8 cellular contexts compared by ENCODE assay signal in genomic region chr2:84458436-84459027, GRCh38. TPM values are rescaled to one million over a fixed set of nuclear protein-coding genes. Genes with fewer than 3 reads are reported as not detected.
DNase-seq lines count a peak whose midpoint lies in the region; ATAC-seq and TF ChIP-seq lines count a peak whose summit lies in the region.

No MANE protein-coding gene starts in this region.

- H4K20me1 ChIP-seq in DOHH2 (ENCODE audit: control insufficient read depth, insufficient read depth, low read depth, low read length): no peaks in the 10 kb centered on the region; the same call in 1 of the 2 replicates

- no peak for TF ChIP-seq POLR2A in gastroesophageal sphincter (IDR thresholded peaks at IDR 0.05)

- H3K27me3 ChIP-seq in DOHH2 (ENCODE audit: control insufficient read depth, low read length) (no peaks in the 10 kb centered on the region), gastroesophageal sphincter (no peaks in the 10 kb centered on the region)

- no peaks in the 10 kb centered on the region for H3K9me2 ChIP-seq in DOHH2 (replicated peaks; ENCODE audit: control insufficient read depth, low read length)

- peak overlapping the region; percentile 98 for H3K27ac Mint-ChIP-seq in osteocyte (ENCODE audit: unreplicated experiment)

- H3K4me3 Mint-ChIP-seq in activated T-cell treated with anti-CD3 and anti-CD28 coated beads, Interleukin-2, amount 50 U/mL, for 4 hours: peak overlapping the region; percentile 96
- peak overlapping the region; percentile 96 for H3K4me3 Mint-ChIP-seq in osteocyte (ENCODE audit: unreplicated experiment)

- H3K36me3 ChIP-seq in DOHH2 (ENCODE audit: control insufficient read depth, low read length) (peaks cover 8% of the 10 kb centered on the region; the same call in 1 of the 2 replicates), gastroesophageal sphincter (no peaks in the 10 kb centered on the region)

- H3K79me2 ChIP-seq in DOHH2 (ENCODE audit: control insufficient read depth, low read length): peaks cover 70% of the 10 kb centered on the region

- peaks cover 49% of the 10 kb centered on the region for H3K4me1 Mint-ChIP-seq in activated T-cell treated with anti-CD3 and anti-CD28 coated beads, Interleukin-2, amount 50 U/mL, for 4 hours (ENCODE audit: low read depth)
- H3K4me1 Mint-ChIP-seq in osteocyte (ENCODE audit: unreplicated experiment): peaks cover 30% of the 10 kb centered on the region

- no peaks in the 10 kb centered on the region for H3K9me3 Mint-ChIP-seq in activated T-cell treated with anti-CD3 and anti-CD28 coated beads, Interleukin-2, amount 50 U/mL, for 4 hours
- H3K9me3 Mint-ChIP-seq in osteocyte (ENCODE audit: unreplicated experiment): no peaks in the 10 kb centered on the region

- H3K27ac ChIP-seq in DOHH2 (ENCODE audit: low read depth, low read length): peak overlapping the region; percentile 57
- H3K27ac ChIP-seq in gastroesophageal sphincter: peak overlapping the region; percentile 78 to 93 (median 90)

- TF ChIP-seq CTCF in DOHH2 (IDR thresholded peaks at IDR 0.05; ENCODE audit: low read depth, low read length, poor library complexity, severe bottlenecking) (no peak), gastroesophageal sphincter (IDR thresholded peaks at IDR 0.05) (no peak), osteocyte (IDR thresholded peaks at IDR 0.05) (no peak)

- ATAC-seq in GM21381 (IDR thresholded peaks at IDR 0.05; ENCODE audit: unreplicated experiment) (peak; percentile 27), gastroesophageal sphincter (no peak)
- peak; percentile 44 to 49 for ATAC-seq in activated T-cell treated with anti-CD3 and anti-CD28 coated beads, Interleukin-2, amount 50 U/mL, for 4 hours

- no peaks in the 10 kb centered on the region for H3F3A ChIP-seq in DOHH2 (ENCODE audit: control insufficient read depth, insufficient read depth)

- no peaks in the 10 kb centered on the region for H3K27me3 Mint-ChIP-seq in activated T-cell treated with anti-CD3 and anti-CD28 coated beads, Interleukin-2, amount 50 U/mL, for 4 hours (ENCODE audit: low read depth)
- peaks cover under 1% of the 10 kb centered on the region for H3K27me3 Mint-ChIP-seq in osteocyte (ENCODE audit: unreplicated experiment)

- peaks cover 5% of the 10 kb centered on the region for H3K36me3 Mint-ChIP-seq in activated T-cell treated with anti-CD3 and anti-CD28 coated beads, Interleukin-2, amount 50 U/mL, for 4 hours (ENCODE audit: insufficient read depth)
- no peaks in the 10 kb centered on the region for H3K36me3 Mint-ChIP-seq in osteocyte (ENCODE audit: unreplicated experiment)

- H3K4me1 ChIP-seq in DOHH2 (ENCODE audit: control insufficient read depth, low read length) (peaks cover 25% of the 10 kb centered on the region), gastroesophageal sphincter (peaks cover 6 to 62% (median 14%) of the 10 kb centered on the region in 3 donors)

- WGBS in gastroesophageal sphincter (ENCODE audit: low coverage in 1 of 2), 2 donors: 0 to 5% methylated on average over 9 to 13 of the region's 19 CpGs

- TF ChIP-seq EP300 in gastroesophageal sphincter (IDR thresholded peaks at IDR 0.05): no peak

- H3K9me3 ChIP-seq in DOHH2 (ENCODE audit: control insufficient read depth, insufficient read depth, low read length) (no peaks in the 10 kb centered on the region), gastroesophageal sphincter (no peaks in the 10 kb centered on the region)

- peak overlapping the region; percentile 93 for H3K4me2 ChIP-seq in DOHH2 (ENCODE audit: low read length)

- H3K4me3 ChIP-seq in DOHH2 (ENCODE audit: low read length) (peak overlapping the region; percentile 99), gastroesophageal sphincter (peak overlapping the region; percentile 84 to 87)

- DNase-seq in HT1080 (ENCODE audit: low read depth) (peak; percentile 11), osteocyte (ENCODE audit: extremely low spot score, unreplicated experiment) (no peak), AML-193 (lab: John Stamatoyannopoulos, UW) (no peak), COR-L47 (lab: John Stamatoyannopoulos, UW) (no peak)
- DNase-seq in activated T-cell treated with anti-CD3 and anti-CD28 coated beads, Interleukin-2, amount 50 U/mL, for 4 hours: no peak

RNA-seq across cellular contexts. Expression of gene SUCLG1, which starts 0.5 kb away (rescaled TPM):
- 94.7 and 97.1 TPM in 2 replicates for total RNA-seq in HT1080 (2014; rRNA removed; shearing (Covaris generic))
- 115 and 122 TPM in 2 replicates for polyA plus RNA-seq in HT1080 (2015; cell fraction: cytosol; rRNA removed)
- polyA plus RNA-seq in HT1080 (2015; cell fraction: nucleus; rRNA removed): 138 and 152 TPM in 2 replicates
- 10 to 100 TPM; 63.2 to 70.3 (median 69.3) TPM for total RNA-seq in activated T-cell treated with anti-CD3 and anti-CD28 coated beads, Interleukin-2, amount 50 U/mL, for 4 hours
- total RNA-seq in gastroesophageal sphincter (10 to 100 TPM; 62.7 to 85.8 (median 74.5) TPM), osteocyte (51.8 and 52.4 TPM in 2 replicates)

RNA-seq across cellular contexts. Expression of gene DNAH6, which starts 57.8 kb away (rescaled TPM):
- 0.10 and 0.16 TPM in 2 replicates for total RNA-seq in HT1080 (2014; rRNA removed; shearing (Covaris generic))
- polyA plus RNA-seq in HT1080 (2015; cell fraction: cytosol; rRNA removed): 0.48 and 0.69 TPM in 2 replicates
- polyA plus RNA-seq in HT1080 (2015; cell fraction: nucleus; rRNA removed): 1.2 TPM in 2 replicates
- under 1 TPM; 0.03 to 0.19 (median 0.11) TPM for total RNA-seq in activated T-cell treated with anti-CD3 and anti-CD28 coated beads, Interleukin-2, amount 50 U/mL, for 4 hours
- under 1 TPM; 0.04 to 0.67 (median 0.27) TPM for total RNA-seq in gastroesophageal sphincter
- total RNA-seq in osteocyte: 0.10 TPM in 1 of 2 replicates, not detected in the other
